Comparison of ENCODE assay signal across 8 cellular contexts in genomic region chr7:100126239-100126930, GRCh38. TPM values are rescaled to one million over a fixed set of nuclear protein-coding genes. Genes with fewer than 3 reads are reported as not detected.
DNase-seq lines count a peak whose midpoint lies in the region; ATAC-seq, FAIRE-seq and TF ChIP-seq lines count a peak whose summit lies in the region.

No MANE protein-coding gene starts in this region.

- peaks cover 5% of the 10 kb centered on the region for H3K79me2 ChIP-seq in ACC112 (ENCODE audit: control insufficient read depth, insufficient read depth, low read length, unreplicated experiment)
- H3K79me2 ChIP-seq in endothelial cell of umbilical vein (ENCODE audit: control insufficient read depth, insufficient read depth, low read length): no peaks in the 10 kb centered on the region

- POLR2A ChIA-PET in endothelial cell of umbilical vein (lab: Charles Lee): interaction anchor here (0.7 kb wide), 1 partner anchor 303 kb away, joined by 3 read pairs; the partner anchor contains the start of gene MEPCE

- H3K9ac ChIP-seq in endothelial cell of umbilical vein (replicated peaks; ENCODE audit: extremely low read depth, insufficient read depth, low read length): peak overlapping the region; percentile 99

- DNase-seq in NCI-H69 (lab: John Stamatoyannopoulos, UW) (peak; percentile 65), endothelial cell of umbilical vein (ENCODE audit: low read depth, low spot score) (no peak), kidney tubule cell (ENCODE audit: low spot score) (no peak)
- DNase-seq in NK-92 treated with Interleukin-12 subunit alpha and Interleukin-12 subunit beta, amount 100 ng/mL, for 24 hours (lab: John Stamatoyannopoulos, UW): no peak

- CTCF ChIA-PET in endothelial cell of umbilical vein (lab: Charles Lee): interaction anchor here (0.9 to 1.3 kb wide), 4 partner anchors 25 to 135 kb away, joined by 3 to 6 read pairs (median 4); partner anchors contain the start of genes AP4M1 and MCM7

- H3K27ac ChIP-seq in ACC112 (ENCODE audit: low read depth, low read length): peak overlapping the region; percentile 92
- H3K27ac ChIP-seq in endothelial cell of umbilical vein (ENCODE audit: insufficient read depth, low read depth, low read length): peak overlapping the region; percentile 94

- no peak for TF ChIP-seq POLR2A in endothelial cell of umbilical vein (IDR thresholded peaks at IDR 0.05; ENCODE audit: low read depth, low read length)

- H3K36me3 ChIP-seq in ACC112 (ENCODE audit: insufficient read depth, low read length) (no peaks in the 10 kb centered on the region), endothelial cell of umbilical vein (ENCODE audit: control insufficient read depth in 2 of 2, extremely low read depth in 1 of 2, insufficient read depth in 2 of 2, low read length in 2 of 2) (peaks cover 0 to 2% of the 10 kb centered on the region in 2 experiments), neuron (ENCODE audit: insufficient read depth, low read length) (peaks cover 7% of the 10 kb centered on the region)

- H2AFZ ChIP-seq in ACC112 (ENCODE audit: low read length, unreplicated experiment) (peak overlapping the region; percentile 64), endothelial cell of umbilical vein (ENCODE audit: low read depth, low read length) (peak overlapping the region; percentile 96), neuron (ENCODE audit: low read depth, low read length) (peak overlapping the region; percentile 87)

- TF ChIP-seq CTCF in endothelial cell of umbilical vein (IDR thresholded peaks at IDR 0.05; ENCODE audit: extremely low read depth in 1 of 2, insufficient read depth in 1 of 2, low read depth in 1 of 2, low read length in 2 of 2): no peak

- H3K4me2 ChIP-seq in endothelial cell of umbilical vein (ENCODE audit: insufficient read depth, low read length): peak overlapping the region; percentile 89

- no peaks in the 10 kb centered on the region for H4K20me1 ChIP-seq in endothelial cell of umbilical vein (replicated peaks; ENCODE audit: control insufficient read depth, extremely low read depth, insufficient read depth, low read length)

- ATAC-seq in GM19438 (IDR thresholded peaks at IDR 0.05; ENCODE audit: low read depth, unreplicated experiment) (peak; percentile 37), GM18873 (IDR thresholded peaks at IDR 0.05; ENCODE audit: low FRiP score, unreplicated experiment) (no peak)

- TSS peak; percentile 73 for BruUV-seq in endothelial cell of umbilical vein (replicated peaks; lab: Mats Ljungman, UMichigan)

- H3K4me1 ChIP-seq in ACC112 (ENCODE audit: control insufficient read depth, insufficient read depth, low read length, unreplicated experiment) (peaks cover 12% of the 10 kb centered on the region), endothelial cell of umbilical vein (ENCODE audit: control insufficient read depth, extremely low read depth, insufficient read depth, low read length) (peaks cover 11% of the 10 kb centered on the region), neuron (ENCODE audit: insufficient read depth, low read length) (peaks cover 11% of the 10 kb centered on the region)

- FAIRE-seq in endothelial cell of umbilical vein (lab: Jason Lieb, UNC): no peak

- H3K9me1 ChIP-seq in endothelial cell of umbilical vein (replicated peaks; ENCODE audit: control insufficient read depth, extremely low read depth, insufficient read depth, low read length): no peaks in the 10 kb centered on the region

- H3K4me3 ChIP-seq in ACC112 (ENCODE audit: low read depth, low read length): peak overlapping the region; percentile 85
- peak overlapping the region; percentile 86 to 96 (median 93) for H3K4me3 ChIP-seq in endothelial cell of umbilical vein (replicated peaks in 1 of 3; ENCODE audit: insufficient read depth in 1 of 3, low read depth in 1 of 3, low read length in 3 of 3)
- H3K4me3 ChIP-seq in neuron (ENCODE audit: low read length): peak overlapping the region; percentile 80

- intact Hi-C loops in endothelial cell of umbilical vein (cut with micrococcal nuclease): loop anchor here (2.0 to 5.0 kb wide), 2 partner anchors 40 to 134 kb away; no protein-coding TSS in a partner anchor

- no peaks in the 10 kb centered on the region for H3K27me3 ChIP-seq in ACC112 (ENCODE audit: insufficient read depth, low read length)
- H3K27me3 ChIP-seq in endothelial cell of umbilical vein (ENCODE audit: control insufficient read depth in 2 of 2, insufficient read depth in 2 of 2, low read length in 2 of 2): no peaks in the 10 kb centered on the region
- H3K27me3 ChIP-seq in neuron (ENCODE audit: insufficient read depth, low read length): no peaks in the 10 kb centered on the region

- H3K9me3 ChIP-seq in endothelial cell of umbilical vein (replicated peaks; ENCODE audit: control insufficient read depth, insufficient read depth, low read length) (no peaks in the 10 kb centered on the region), neuron (ENCODE audit: low read length) (no peaks in the 10 kb centered on the region)

- dilution Hi-C loops in endothelial cell of umbilical vein (cut with MboI; ENCODE audit: extremely low pct_ligation_motif_present, low sequenced_read_pairs): no loop called here

TF ChIP-seq in endothelial cell of umbilical vein, 7 proteins besides CTCF, POLR2A, EP300 and RAD21:
- no peak for TF ChIP-seq POLR2AphosphoS5 (IDR thresholded peaks at IDR 0.05; ENCODE audit: insufficient read depth, low read depth, low read length)
- TF ChIP-seq JUN (IDR thresholded peaks at IDR 0.05; ENCODE audit: borderline replicate concordance, insufficient read depth, insufficient read length, low read depth): no peak
- no peak for TF ChIP-seq FOS (IDR thresholded peaks at IDR 0.05; ENCODE audit: borderline replicate concordance, insufficient read depth, low read length)

RNA-seq across cellular contexts. Expression of gene MBLAC1, which starts 0.4 kb away (rescaled TPM):
- total RNA-seq in endothelial cell of umbilical vein: 1.3 and 1.8 TPM in 2 replicates
- 1.8 and 2.1 TPM in 2 replicates for polyA plus RNA-seq in endothelial cell of umbilical vein
- polyA plus RNA-seq in endothelial cell of umbilical vein (2011; cell fraction: cytosol; rRNA removed): 1.1 and 1.6 TPM in 2 replicates
- polyA plus RNA-seq in endothelial cell of umbilical vein (2011; cell fraction: nucleus; rRNA removed): 0.84 and 1.0 TPM in 2 replicates
- polyA plus RNA-seq in endothelial cell of umbilical vein (2012): 0.90 and 1.3 TPM in 2 replicates
- polyA minus RNA-seq in endothelial cell of umbilical vein: 0.49 and 0.51 TPM in 2 replicates
- 1.3 TPM for polyA minus RNA-seq in endothelial cell of umbilical vein (2011; cell fraction: cytosol; rRNA and poly(A)+ RNA removed)
- 0.53 and 0.58 TPM in 2 replicates for polyA minus RNA-seq in endothelial cell of umbilical vein (2011; cell fraction: nucleus; rRNA and poly(A)+ RNA removed)

RNA-seq across cellular contexts. Expression of gene CNPY4, which starts 7.0 kb away (rescaled TPM):
- total RNA-seq in endothelial cell of umbilical vein: 18.0 and 33.7 TPM in 2 replicates
- 22.6 and 28.6 TPM in 2 replicates for polyA plus RNA-seq in endothelial cell of umbilical vein
- polyA plus RNA-seq in endothelial cell of umbilical vein (2011; cell fraction: cytosol; rRNA removed): 29.0 and 29.4 TPM in 2 replicates
- 32.4 and 35.9 TPM in 2 replicates for polyA plus RNA-seq in endothelial cell of umbilical vein (2011; cell fraction: nucleus; rRNA removed)
- 40.1 and 42.6 TPM in 2 replicates for polyA plus RNA-seq in endothelial cell of umbilical vein (2012)
- 23.5 and 29.3 TPM in 2 replicates for polyA minus RNA-seq in endothelial cell of umbilical vein
- polyA minus RNA-seq in endothelial cell of umbilical vein (2011; cell fraction: cytosol; rRNA and poly(A)+ RNA removed): 3.4 TPM
- polyA minus RNA-seq in endothelial cell of umbilical vein (2011; cell fraction: nucleus; rRNA and poly(A)+ RNA removed): 7.8 and 8.6 TPM in 2 replicates

RNA-seq across cellular contexts. Expression of gene TAF6, which starts 7.2 kb away (rescaled TPM):
- total RNA-seq in endothelial cell of umbilical vein: 64.6 and 67.3 TPM in 2 replicates
- polyA plus RNA-seq in endothelial cell of umbilical vein: 32.7 and 34.1 TPM in 2 replicates
- polyA plus RNA-seq in endothelial cell of umbilical vein (2011; cell fraction: cytosol; rRNA removed): 27.6 and 28.5 TPM in 2 replicates
- polyA plus RNA-seq in endothelial cell of umbilical vein (2011; cell fraction: nucleus; rRNA removed): 54.1 and 58.7 TPM in 2 replicates
- 42.1 and 45.9 TPM in 2 replicates for polyA plus RNA-seq in endothelial cell of umbilical vein (2012)
- 40.3 and 57.7 TPM in 2 replicates for polyA minus RNA-seq in endothelial cell of umbilical vein
- polyA minus RNA-seq in endothelial cell of umbilical vein (2011; cell fraction: cytosol; rRNA and poly(A)+ RNA removed): 21.2 TPM
- polyA minus RNA-seq in endothelial cell of umbilical vein (2011; cell fraction: nucleus; rRNA and poly(A)+ RNA removed): 18.0 TPM in 2 replicates

RNA-seq across cellular contexts. Expression of gene LAMTOR4, which starts 22.3 kb away (rescaled TPM):
- total RNA-seq in endothelial cell of umbilical vein: 139 and 140 TPM in 2 replicates
- 492 and 520 TPM in 2 replicates for polyA plus RNA-seq in endothelial cell of umbilical vein
- 365 and 372 TPM in 2 replicates for polyA plus RNA-seq in endothelial cell of umbilical vein (2011; cell fraction: cytosol; rRNA removed)
- polyA plus RNA-seq in endothelial cell of umbilical vein (2011; cell fraction: nucleus; rRNA removed): 129 and 144 TPM in 2 replicates
- 117 and 140 TPM in 2 replicates for polyA plus RNA-seq in endothelial cell of umbilical vein (2012)
- polyA minus RNA-seq in endothelial cell of umbilical vein: 58.4 and 65.6 TPM in 2 replicates
- 36.8 TPM for polyA minus RNA-seq in endothelial cell of umbilical vein (2011; cell fraction: cytosol; rRNA and poly(A)+ RNA removed)
- 15.3 and 20.3 TPM in 2 replicates for polyA minus RNA-seq in endothelial cell of umbilical vein (2011; cell fraction: nucleus; rRNA and poly(A)+ RNA removed)

RNA-seq across cellular contexts. Expression of gene AP4M1, which starts 24.9 kb away (rescaled TPM):
- 20.5 and 22.7 TPM in 2 replicates for total RNA-seq in endothelial cell of umbilical vein
- 27.4 and 31.4 TPM in 2 replicates for polyA plus RNA-seq in endothelial cell of umbilical vein
- polyA plus RNA-seq in endothelial cell of umbilical vein (2011; cell fraction: cytosol; rRNA removed): 20.7 and 21.5 TPM in 2 replicates
- polyA plus RNA-seq in endothelial cell of umbilical vein (2011; cell fraction: nucleus; rRNA removed): 57.4 and 65.9 TPM in 2 replicates
- 25.9 and 28.9 TPM in 2 replicates for polyA plus RNA-seq in endothelial cell of umbilical vein (2012)
- 22.9 and 24.5 TPM in 2 replicates for polyA minus RNA-seq in endothelial cell of umbilical vein
- polyA minus RNA-seq in endothelial cell of umbilical vein (2011; cell fraction: cytosol; rRNA and poly(A)+ RNA removed): 10.0 TPM
- polyA minus RNA-seq in endothelial cell of umbilical vein (2011; cell fraction: nucleus; rRNA and poly(A)+ RNA removed): 13.7 and 17.7 TPM in 2 replicates
